28 cellular contexts compared by ENCODE assay signal in the genomic region with DNA sequence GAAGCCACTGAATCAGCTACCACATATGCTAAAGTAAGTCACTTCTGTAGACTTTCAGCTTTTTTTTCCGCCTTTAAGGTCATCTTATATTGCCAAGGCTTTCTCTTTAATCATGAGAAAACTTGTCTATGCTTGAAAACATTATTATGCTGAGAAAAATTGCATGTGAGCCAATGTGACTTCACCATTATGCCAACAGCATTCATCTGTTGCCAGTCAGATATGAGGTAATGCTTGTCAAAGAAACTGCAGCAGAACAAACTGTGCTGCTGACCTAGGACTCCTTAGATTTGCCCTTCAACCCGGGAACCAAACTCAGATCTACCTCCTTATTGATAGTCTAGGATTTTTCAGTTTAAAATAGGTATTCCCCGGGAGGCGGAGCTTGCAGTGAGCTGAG. TPM values are rescaled to one million over a fixed set of nuclear protein-coding genes. Genes with fewer than 3 reads are reported as not detected.
DNase-seq lines count a peak whose midpoint lies in the region; ATAC-seq, FAIRE-seq and TF ChIP-seq lines count a peak whose summit lies in the region.
"Had no signal": no experiment of that assay in that cellular context is flagged by ENCODE, and none has a peak within 500 bp of the region (broad histone marks: within the 10 kb centered on the region; RNA-seq: fewer than 3 reads in every experiment).

No MANE protein-coding gene starts in this region.

- H3K9me3 ChIP-seq in keratinocyte (ENCODE audit: control insufficient read depth, low read depth, low read length) (no peaks in the 10 kb centered on the region), suprapubic skin (no peaks in the 10 kb centered on the region), colonic mucosa (no peaks in the 10 kb centered on the region)
- H3K9me3 ChIP-seq: mucosa of descending colon, ovary, sigmoid colon, transverse colon had no signal

- peaks cover 5% of the 10 kb centered on the region for H3K79me2 ChIP-seq in keratinocyte (ENCODE audit: control insufficient read depth, insufficient read depth, low read length)

- peak overlapping the region; percentile 65 for H3K4me2 ChIP-seq in keratinocyte (ENCODE audit: control insufficient read depth, extremely low read depth, insufficient read depth, low read depth, low read length)
- H3K4me2 ChIP-seq: GM23338, PC-9 had no signal

- no peak for TF ChIP-seq POLR2A in suprapubic skin (IDR thresholded peaks at IDR 0.05)

- dilution Hi-C loops in keratinocyte (cut with MboI; ENCODE audit: extremely low pct_ligation_motif_present, low sequenced_read_pairs): no loop called here

- intact Hi-C loops in Right ventricle myocardium inferior (cut with DNase I): no loop called here
- intact Hi-C loops in left cardiac atrium (cut with DNase I): no loop called here
- intact Hi-C loops in colonic mucosa (cut with DNase I): no loop called here

- H3K9ac ChIP-seq in keratinocyte (ENCODE audit: control insufficient read depth, extremely low read depth, insufficient read depth, low read length) (peak overlapping the region; percentile 17), colonic mucosa (ENCODE audit: low read depth in 2 of 2, low read length in 2 of 2) (no peak overlapping the region)

- ATAC-seq in Right ventricle myocardium inferior (peak; percentile 37), left cardiac atrium (no peak)
- ATAC-seq: activated CD4-positive, CD25-positive, alpha-beta regulatory T cell treated with anti-CD3 and anti-CD28 coated beads, Interleukin-2, amount 50 U/mL, for 24 hours; CD8-positive, alpha-beta T cell; GM23338; K562; mucosa of descending colon; stimulated activated naive CD8-positive, alpha-beta T cell treated with anti-CD3 and anti-CD28 coated beads, Interleukin-15, Interleukin-2, amounts not matched to agents 100 U/mL and 50 U/mL, for 24 hours had no signal

- H3K27me3 ChIP-seq in keratinocyte (ENCODE audit: control insufficient read depth, extremely low read depth, insufficient read depth, low read length) (no peaks in the 10 kb centered on the region), suprapubic skin (no peaks in the 10 kb centered on the region), colonic mucosa (no peaks in the 10 kb centered on the region)
- H3K27me3 ChIP-seq: ovary, sigmoid colon, transverse colon had no signal

- H3K4me3 ChIP-seq in keratinocyte (ENCODE audit: control insufficient read depth in 2 of 3, extremely low read depth in 1 of 3, insufficient read depth in 2 of 3, low read depth in 1 of 3, low read length in 3 of 3) (no peak overlapping the region), suprapubic skin (no peak overlapping the region), colonic mucosa (no peak overlapping the region)
- H3K4me3 ChIP-seq: GM23338, K562, mucosa of descending colon, ovary, PC-9, sigmoid colon, transverse colon had no signal

- FAIRE-seq in keratinocyte (lab: Jason Lieb, UNC): peak; percentile 84
- FAIRE-seq: endometrium, K562, TTC549 had no signal

- peaks cover 28% of the 10 kb centered on the region for H3K4me1 ChIP-seq in keratinocyte (ENCODE audit: control insufficient read depth, extremely low read depth, insufficient read depth, low read length)
- H3K4me1 ChIP-seq in suprapubic skin: peaks cover 34% of the 10 kb centered on the region
- H3K4me1 ChIP-seq in colonic mucosa: peaks cover 5% of the 10 kb centered on the region
- H3K4me1 ChIP-seq: sigmoid colon had no signal

- no peaks in the 10 kb centered on the region for H3K9me1 ChIP-seq in keratinocyte (ENCODE audit: control insufficient read depth, extremely low read depth, insufficient read depth, low read length)

- no peak for TF ChIP-seq EP300 in suprapubic skin (IDR thresholded peaks at IDR 0.05)

- no peak overlapping the region for H2AFZ ChIP-seq in keratinocyte (ENCODE audit: control insufficient read depth, low read length)
- H2AFZ ChIP-seq: GM23338, PC-9 had no signal

- TF ChIP-seq CTCF in keratinocyte (optimal IDR thresholded peaks at IDR 0.05 in 1 of 3, IDR thresholded peaks at IDR 0.05 in 1 of 3, conservative IDR thresholded peaks at IDR 0.05 in 1 of 3; ENCODE audit: extremely low read depth in 1 of 3, insufficient read depth in 2 of 3, low read length in 3 of 3): no peak
- TF ChIP-seq CTCF in suprapubic skin (IDR thresholded peaks at IDR 0.05): no peak
- no peak for TF ChIP-seq CTCF in colonic mucosa (IDR thresholded peaks at IDR 0.05)

- no peaks in the 10 kb centered on the region for H3K36me3 ChIP-seq in keratinocyte (ENCODE audit: control insufficient read depth in 2 of 2, extremely low read depth in 1 of 2, insufficient read depth in 2 of 2, low read length in 2 of 2)
- H3K36me3 ChIP-seq in suprapubic skin: no peaks in the 10 kb centered on the region
- no peaks in the 10 kb centered on the region for H3K36me3 ChIP-seq in colonic mucosa
- H3K36me3 ChIP-seq: ovary, sigmoid colon, transverse colon had no signal

- 53% methylated on average over 4 of the region's 4 CpGs for WGBS in suprapubic skin

- DNase-seq in Right ventricle myocardium inferior (ENCODE audit: missing footprints): no peak
- DNase-seq in left cardiac atrium: no peak
- DNase-seq in cerebellum (ENCODE audit: low spot score): peak; percentile 19
- DNase-seq in keratinocyte (ENCODE audit: low read depth, low spot score): peak; percentile 83
- DNase-seq in suprapubic skin (ENCODE audit: low spot score in 2 of 2): no peak
- no peak for DNase-seq in colonic mucosa
- no peak for DNase-seq in OCI-M2 (lab: John Stamatoyannopoulos, UW; ENCODE audit: unreplicated experiment)
- no peak for DNase-seq in foreskin melanocyte
- DNase-seq: 8988T; activated effector memory CD4-positive, alpha-beta T cell treated with anti-CD3 and anti-CD28 coated beads, Interleukin-2, amount 50 U/mL, for 16 hours; activated naive CD8-positive, alpha-beta T cell treated with anti-CD3 and anti-CD28 coated beads, Interleukin-2, amount 10 ng/mL, durations not matched to agents 7 days and 5 days; CD8-positive, alpha-beta T cell; DMS153; GDM1; mucosa of descending colon; NCI-H1417; ovary; PC-9; sigmoid colon; stimulated activated CD4-positive, alpha-beta T cell treated with anti-CD3 and anti-CD28 coated beads, Interleukin-15, amount 100 ng/mL, for 24 hours; stimulated activated naive CD8-positive, alpha-beta T cell treated with anti-CD3 and anti-CD28 coated beads, Interleukin-15, Interleukin-2, amounts not matched to agents 100 U/mL and 50 U/mL, for 24 hours; T-helper 1 cell; transverse colon had no signal

- H4K20me1 ChIP-seq in keratinocyte (ENCODE audit: control insufficient read depth, extremely low read depth, insufficient read depth, low read length): no peaks in the 10 kb centered on the region

- peak overlapping the region; percentile 64 for H3K27ac ChIP-seq in keratinocyte (ENCODE audit: control insufficient read depth, insufficient read depth, low read length)
- peak overlapping the region; percentile 46 for H3K27ac ChIP-seq in suprapubic skin
- no peak overlapping the region for H3K27ac ChIP-seq in colonic mucosa
- H3K27ac ChIP-seq: ovary, PC-9, sigmoid colon, transverse colon had no signal

RNA-seq across cellular contexts. Expression of a gene that starts 34.3 kb away (rescaled TPM):
- total RNA-seq in Right ventricle myocardium inferior (16.8 TPM), left cardiac atrium (10 to 100 TPM; 16.9 to 17.3 TPM), cerebellum (24.2 TPM), suprapubic skin (10 to 100 TPM; 36.2 to 79.0 (median 57.2) TPM), colonic mucosa (100 to 1,000 TPM; 151 to 180 TPM)
- polyA plus RNA-seq in keratinocyte: 21.8 to 26.7 TPM (median 22.9 TPM) in 3 replicates
- polyA plus RNA-seq in keratinocyte (2011; ENCODE audit: low read depth): 14.2 TPM
- polyA plus RNA-seq in keratinocyte (2011; cell fraction: cytosol; rRNA removed): 9.6 and 19.9 TPM in 2 replicates
- 15.0 TPM in 2 replicates for polyA plus RNA-seq in keratinocyte (2011; cell fraction: nucleus; rRNA removed)
- polyA plus RNA-seq in keratinocyte (2012; ENCODE audit: low replicate concordance): 20.3 and 23.1 TPM in 2 replicates
- polyA minus RNA-seq in keratinocyte: 49.7 to 68.6 TPM (median 60.1 TPM) in 3 replicates
- polyA minus RNA-seq in keratinocyte (2011; cell fraction: cytosol; rRNA and poly(A)+ RNA removed): 17.6 TPM
- polyA minus RNA-seq in keratinocyte (2011; cell fraction: nucleus; rRNA and poly(A)+ RNA removed): 21.5 and 50.7 TPM in 2 replicates

Comparison
In these comparisons a context has a peak if more than half of its experiments do, and no peak if none do; other contexts are left out.
1. DNase-seq: peak in cerebellum (single experiment) and keratinocyte (single experiment); none in Right ventricle myocardium inferior (single experiment), left cardiac atrium (single experiment), suprapubic skin (0 of 2), colonic mucosa (single experiment), OCI-M2 (single experiment) and foreskin melanocyte (single experiment).